ENCODE assay signal across 16 cellular contexts in genomic region chr4:112726041-112726440, GRCh38.
"Had no signal": no experiment of that assay in that cellular context is flagged by ENCODE, and none has a peak within 500 bp of the region (broad histone marks: within the 10 kb centered on the region; RNA-seq: fewer than 3 reads in every experiment).

No MANE protein-coding gene starts in this region.

- H3K4me1 ChIP-seq: lower lobe of right lung had no signal

- H3K4me1 Mint-ChIP-seq: naive thymus-derived CD4-positive, alpha-beta T cell had no signal

- H3K36me3 Mint-ChIP-seq: activated naive CD4-positive, alpha-beta T cell treated with anti-CD3 and anti-CD28 coated beads, Interleukin-2, amount 50 U/mL, for 72 hours; naive thymus-derived CD4-positive, alpha-beta T cell; type B pancreatic cell had no signal

- H3K27ac ChIP-seq: lower lobe of right lung had no signal

- H3K4me3 Mint-ChIP-seq: activated T-cell treated with anti-CD3 and anti-CD28 coated beads, Interleukin-2, amount 50 U/mL, for 4 hours; naive thymus-derived CD4-positive, alpha-beta T cell; T-helper 2 cell treated with Interferon-gamma antibody and Interleukin-4, amounts not matched to agents 5 μg/mL and 100 μg/mL, for 36 hours; type B pancreatic cell had no signal

- H3K4me3 ChIP-seq: lower lobe of right lung had no signal

- H3K36me3 ChIP-seq: lower lobe of right lung had no signal

- H3K9me3 Mint-ChIP-seq: activated naive CD4-positive, alpha-beta T cell treated with anti-CD3 and anti-CD28 coated beads, Interleukin-2, amount 50 U/mL, for 72 hours; activated T-cell treated with anti-CD3 and anti-CD28 coated beads, Interleukin-2, amount 50 U/mL, for 4 hours; naive thymus-derived CD4-positive, alpha-beta T cell; T-helper 2 cell treated with Interferon-gamma antibody and Interleukin-4, amounts not matched to agents 5 μg/mL and 100 μg/mL, for 36 hours; type B pancreatic cell had no signal

- ATAC-seq: activated naive CD4-positive, alpha-beta T cell treated with anti-CD3 and anti-CD28 coated beads, Interleukin-2, amount 50 U/mL, for 72 hours; activated T-cell treated with anti-CD3 and anti-CD28 coated beads, Interleukin-2, amount 50 U/mL, for 4 hours; esophagus mucosa; lower lobe of right lung; naive thymus-derived CD4-positive, alpha-beta T cell; sciatic nerve had no signal

- DNase-seq: activated CD4-positive, alpha-beta T cell treated with anti-CD3 and anti-CD28 coated beads, Interleukin-2, amount 50 U/mL, for 4 hours; activated CD4-positive, CD25-positive, alpha-beta regulatory T cell treated with anti-CD3 and anti-CD28 coated beads, Interleukin-2, amount 50 U/mL, for 72 hours; activated effector memory CD4-positive, alpha-beta T cell treated with anti-CD3 and anti-CD28 coated beads, Interleukin-2, amount 50 U/mL, for 16 hours; activated T-cell treated with anti-CD3 and anti-CD28 coated beads, Interleukin-2, amount 50 U/mL, for 4 hours; amygdala; dermis blood vessel endothelial cell; glutamatergic neuron; lower lobe of right lung; naive thymus-derived CD4-positive, alpha-beta T cell; stimulated activated CD4-positive, alpha-beta T cell treated with anti-CD3 and anti-CD28 coated beads, Interleukin-12 subunit alpha, Interleukin-12 subunit beta, amount 100 ng/mL, for 4 hours; stimulated activated naive CD4-positive, alpha-beta T cell treated with Interleukin-2 at 50 U/mL for 16 hours had no signal

- H3K9me3 ChIP-seq: lower lobe of right lung had no signal

- H3K27ac Mint-ChIP-seq: activated naive CD4-positive, alpha-beta T cell treated with anti-CD3 and anti-CD28 coated beads, Interleukin-2, amount 50 U/mL, for 72 hours; naive thymus-derived CD4-positive, alpha-beta T cell; T-helper 2 cell treated with Interferon-gamma antibody and Interleukin-4, amounts not matched to agents 5 μg/mL and 100 μg/mL, for 36 hours; type B pancreatic cell had no signal

- H3K27me3 Mint-ChIP-seq: type B pancreatic cell had no signal
